ENCODE assay signal across 16 cellular contexts in the genomic region with DNA sequence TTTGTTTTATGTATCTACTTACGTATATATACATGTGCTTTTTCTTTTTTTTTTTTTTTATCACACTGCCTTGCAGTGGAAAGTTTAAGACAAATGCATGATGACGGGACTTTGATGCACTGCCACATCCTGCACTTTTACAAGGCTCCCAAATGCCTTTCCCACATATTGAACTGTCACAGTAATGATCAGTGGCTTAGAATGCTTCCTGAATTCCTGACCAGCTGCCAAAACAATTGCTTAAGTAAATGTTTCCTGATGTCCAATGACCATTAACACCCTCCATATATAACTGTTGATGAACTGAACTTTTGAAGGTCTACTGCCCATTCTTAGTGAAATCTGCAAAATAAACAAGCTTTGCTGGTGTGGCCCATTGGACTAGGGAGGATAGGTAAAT.
DNase-seq lines count a peak whose midpoint lies in the region; ATAC-seq, FAIRE-seq and TF ChIP-seq lines count a peak whose summit lies in the region.
"Had no signal": no experiment of that assay in that cellular context is flagged by ENCODE, and none has a peak within 500 bp of the region (broad histone marks: within the 10 kb centered on the region; RNA-seq: fewer than 3 reads in every experiment).

No MANE protein-coding gene starts in this region.

- DNase-seq in Calu3 (peak; percentile 7), LNCaP clone FGC (ENCODE audit: low read depth) (peak; percentile 42), fibroblast of lung (ENCODE audit: low read depth in 2 of 2) (peak; percentile 23 to 89), pancreas (peak in 1 of 6 donors; percentile 25), sciatic nerve (ENCODE audit: low spot score) (no peak), AG08396 (ENCODE audit: low spot score) (no peak), aorta (no peak)
- DNase-seq: activated CD8-positive, alpha-beta memory T cell treated with anti-CD3 and anti-CD28 coated beads, Interleukin-2, amount 50 U/mL, for 4 hours; GF-D8; nucleus accumbens; upper lobe of right lung had no signal

- peaks cover 28% of the 10 kb centered on the region for H3K4me1 Mint-ChIP-seq in Calu3 (ENCODE audit: low read depth, unreplicated experiment)
- H3K4me1 Mint-ChIP-seq: activated naive CD4-positive, alpha-beta T cell treated with anti-CD3 and anti-CD28 coated beads, Interleukin-2, amount 50 U/mL, for 24 hours had no signal

- no peaks in the 10 kb centered on the region for H3K36me3 ChIP-seq in fibroblast of lung (ENCODE audit: control insufficient read depth, insufficient read depth, low read length)
- H3K36me3 ChIP-seq in pancreas: no peaks in the 10 kb centered on the region
- no peaks in the 10 kb centered on the region for H3K36me3 ChIP-seq in aorta (ENCODE audit: control insufficient read depth in 1 of 2, insufficient read depth in 2 of 2, low read length in 1 of 2)
- H3K36me3 ChIP-seq: BLaER1 treated with 17β-estradiol and CSF1 and Interleukin-3, amounts not matched to agents 10 nM and 100 nM; upper lobe of right lung had no signal

- H3K9me3 ChIP-seq in fibroblast of lung (ENCODE audit: control insufficient read depth, insufficient read depth, low read depth, low read length): no peaks in the 10 kb centered on the region
- H3K9me3 ChIP-seq in pancreas: no peaks in the 10 kb centered on the region
- H3K9me3 ChIP-seq in aorta (ENCODE audit: control insufficient read depth, low read length): no peaks in the 10 kb centered on the region
- H3K9me3 ChIP-seq: upper lobe of right lung had no signal

- no peak for FAIRE-seq in pancreas (lab: Jason Lieb, UNC)

- no peak overlapping the region for H3K4me3 Mint-ChIP-seq in Calu3 (ENCODE audit: low read depth, unreplicated experiment)
- H3K4me3 Mint-ChIP-seq: activated naive CD4-positive, alpha-beta T cell treated with anti-CD3 and anti-CD28 coated beads, Interleukin-2, amount 50 U/mL, for 24 hours had no signal

- no peak overlapping the region for H3K4me2 ChIP-seq in fibroblast of lung (ENCODE audit: extremely low read depth, insufficient read depth, low read length)
- H3K4me2 ChIP-seq: BLaER1 treated with 17β-estradiol and CSF1 and Interleukin-3, amounts not matched to agents 10 nM and 100 nM had no signal

- intact Hi-C loops in Calu3 (cut with micrococcal nuclease; ENCODE audit: unreplicated experiment): no loop called here
- intact Hi-C loops in pancreas (cut with DNase I): no loop called here
- intact Hi-C loops in sciatic nerve (cut with DNase I): no loop called here
- intact Hi-C loops in aorta (cut with DNase I): no loop called here

- H3K9ac ChIP-seq in fibroblast of lung (ENCODE audit: insufficient read depth, low read length): no peak overlapping the region
- H3K9ac ChIP-seq: BLaER1 treated with 17β-estradiol and CSF1 and Interleukin-3, amounts not matched to agents 10 nM and 100 nM had no signal

- no peak overlapping the region for H3K27ac ChIP-seq in fibroblast of lung (ENCODE audit: insufficient read depth, low read length)
- H3K27ac ChIP-seq in pancreas: no peak overlapping the region
- H3K27ac ChIP-seq in aorta (ENCODE audit: low read depth in 1 of 2, low read length in 2 of 2): no peak overlapping the region
- H3K27ac ChIP-seq: BLaER1 treated with 17β-estradiol and CSF1 and Interleukin-3, amounts not matched to agents 10 nM and 100 nM; epithelial cell of prostate; upper lobe of right lung had no signal

- H3K4me3 ChIP-seq in LNCaP clone FGC (ENCODE audit: low read depth, low read length) (no peak overlapping the region), fibroblast of lung (replicated peaks in 1 of 4; ENCODE audit: control extremely low read depth in 1 of 4, insufficient read depth in 1 of 4, low read depth in 3 of 4, low read length in 4 of 4) (no peak overlapping the region), pancreas (no peak overlapping the region), aorta (ENCODE audit: low read length in 2 of 2) (no peak overlapping the region)
- H3K4me3 ChIP-seq: BLaER1 treated with 17β-estradiol and CSF1 and Interleukin-3, amounts not matched to agents 10 nM and 100 nM; lung; upper lobe of right lung had no signal

- no peak overlapping the region for H3K27ac Mint-ChIP-seq in Calu3 (ENCODE audit: unreplicated experiment)
- H3K27ac Mint-ChIP-seq: activated naive CD4-positive, alpha-beta T cell treated with anti-CD3 and anti-CD28 coated beads, Interleukin-2, amount 50 U/mL, for 24 hours had no signal

- no TSS peak for BruUV-seq in Calu3 (replicated peaks; lab: Mats Ljungman, UMichigan)

- H4K20me1 ChIP-seq in fibroblast of lung (ENCODE audit: control insufficient read depth, extremely low read depth, insufficient read depth, low read length): no peaks in the 10 kb centered on the region
- H4K20me1 ChIP-seq: BLaER1 treated with 17β-estradiol and CSF1 and Interleukin-3, amounts not matched to agents 10 nM and 100 nM had no signal

- H3K36me3 Mint-ChIP-seq in Calu3 (ENCODE audit: insufficient read depth, unreplicated experiment): no peaks in the 10 kb centered on the region
- H3K36me3 Mint-ChIP-seq: activated naive CD4-positive, alpha-beta T cell treated with anti-CD3 and anti-CD28 coated beads, Interleukin-2, amount 50 U/mL, for 24 hours had no signal

- H3K79me2 ChIP-seq in fibroblast of lung (ENCODE audit: control insufficient read depth, insufficient read depth, low read length): no peaks in the 10 kb centered on the region

- no peaks in the 10 kb centered on the region for H3K9me3 Mint-ChIP-seq in Calu3 (ENCODE audit: low read depth, unreplicated experiment)
- H3K9me3 Mint-ChIP-seq: activated naive CD4-positive, alpha-beta T cell treated with anti-CD3 and anti-CD28 coated beads, Interleukin-2, amount 50 U/mL, for 24 hours had no signal

- TF ChIP-seq CTCF in Calu3 (IDR thresholded peaks at IDR 0.05; ENCODE audit: unreplicated experiment) (no peak), LNCaP clone FGC (IDR thresholded peaks at IDR 0.05; ENCODE audit: control insufficient read depth, extremely low read depth, insufficient read depth) (no peak), fibroblast of lung (conservative IDR thresholded peaks at IDR 0.05 in 1 of 2, IDR thresholded peaks at IDR 0.05 in 1 of 2; ENCODE audit: low read depth in 1 of 2, low read length in 2 of 2) (no peak), pancreas (IDR thresholded peaks at IDR 0.05) (no peak)

- H3K27me3 ChIP-seq in fibroblast of lung (ENCODE audit: control insufficient read depth, insufficient read depth, low read length) (no peaks in the 10 kb centered on the region), pancreas (no peaks in the 10 kb centered on the region), aorta (ENCODE audit: control insufficient read depth in 1 of 2, insufficient read depth in 2 of 2, low read length in 1 of 2) (no peaks in the 10 kb centered on the region)
- H3K27me3 ChIP-seq: BLaER1 treated with 17β-estradiol and CSF1 and Interleukin-3, amounts not matched to agents 10 nM and 100 nM; upper lobe of right lung had no signal

- WGBS in pancreas, 2 donors: 42 to 48% methylated on average over 2 of the region's 2 CpGs
- 84 to 87% methylated on average over 2 of the region's 2 CpGs for WGBS in aorta, 2 donors

- peaks cover 17% of the 10 kb centered on the region for H3K27me3 Mint-ChIP-seq in Calu3 (ENCODE audit: unreplicated experiment)

- ATAC-seq in pancreas: peak in 3 of 4 donors; percentile 23 to 67 (median 51)
- ATAC-seq in sciatic nerve: no peak
- ATAC-seq in aorta (ENCODE audit: low FRiP score): no peak
- ATAC-seq in GM21423 (IDR thresholded peaks at IDR 0.05; ENCODE audit: unreplicated experiment): no peak
- ATAC-seq: upper lobe of right lung had no signal

- CTCF ChIA-PET in Calu3 (lab: Charles Lee): interaction anchor here (0.7 kb wide), 1 partner anchor 28 kb away, joined by 7 read pairs; no protein-coding TSS in a partner anchor

- H3K4me1 ChIP-seq in fibroblast of lung (ENCODE audit: control insufficient read depth, extremely low read depth, insufficient read depth, low read length): no peaks in the 10 kb centered on the region
- peaks cover 10 to 15% (median 13%) of the 10 kb centered on the region in 3 donors for H3K4me1 ChIP-seq in pancreas
- no peaks in the 10 kb centered on the region for H3K4me1 ChIP-seq in aorta (ENCODE audit: control insufficient read depth in 1 of 2, insufficient read depth in 2 of 2, low read length in 2 of 2)
- H3K4me1 ChIP-seq: BLaER1 treated with 17β-estradiol and CSF1 and Interleukin-3, amounts not matched to agents 10 nM and 100 nM; upper lobe of right lung had no signal

- no peak overlapping the region for H2AFZ ChIP-seq in fibroblast of lung (ENCODE audit: low read length)

Comparison
In these comparisons a context has a peak if more than half of its experiments do, and no peak if none do; other contexts are left out.
1. DNase-seq: peak in Calu3 (single experiment), LNCaP clone FGC (single experiment) and fibroblast of lung (2 of 2); none in sciatic nerve (single experiment), AG08396 (single experiment) and aorta (0 of 2).
2. ATAC-seq: peak in pancreas (3 of 4); none in sciatic nerve (single experiment), aorta (single experiment) and GM21423 (single experiment).